23 cellular contexts compared by ENCODE assay signal in the genomic region with DNA sequence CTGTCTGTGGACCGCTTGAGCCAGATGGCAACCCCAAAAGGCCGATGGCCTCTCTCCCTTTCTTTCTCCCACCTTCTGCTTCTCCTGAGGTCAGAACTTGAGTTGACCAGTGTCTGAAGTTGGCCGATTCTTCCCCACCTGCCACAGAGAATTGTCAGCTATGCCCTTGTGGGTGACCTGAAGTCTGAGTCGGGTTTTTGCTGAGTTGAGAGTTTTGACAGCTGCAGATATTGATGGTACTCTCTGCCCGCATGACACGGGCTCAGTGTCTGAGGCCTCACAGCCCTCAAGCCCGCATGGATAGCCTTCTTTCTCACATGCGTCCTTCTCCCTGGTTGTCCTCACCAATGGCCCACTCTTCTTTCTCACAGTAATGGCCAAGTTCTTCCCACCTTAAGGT.
"Had no signal": no experiment of that assay in that cellular context is flagged by ENCODE, and none has a peak within 500 bp of the region (broad histone marks: within the 10 kb centered on the region; RNA-seq: fewer than 3 reads in every experiment).

No MANE protein-coding gene starts in this region.

- H3K9me3 Mint-ChIP-seq: activated naive CD4-positive, alpha-beta T cell treated with anti-CD3 and anti-CD28 coated beads for 36 hours; activated naive CD8-positive, alpha-beta T cell treated with anti-CD3 and anti-CD28 coated beads, Interleukin-2, amount 10 ng/mL, durations not matched to agents 7 days and 5 days; activated T-cell treated with anti-CD3 and anti-CD28 coated beads, Interleukin-2, amount 50 U/mL, for 72 hours; immature natural killer cell; natural killer cell; stimulated activated naive B cell treated with anti-CD40 and anti-IgM and Interleukin-4, amounts not matched to agents 10 μg/mL and 1 μg/mL and 100 μg/mL, for 72 hours; WTC11 had no signal

- H3K27ac ChIP-seq: esophagus muscularis mucosa, hepatocyte, lower lobe of right lung, neutrophil, ovary had no signal

- H3K36me3 ChIP-seq: esophagus muscularis mucosa, lower lobe of right lung, neutrophil, ovary had no signal

- H3K36me3 Mint-ChIP-seq: activated naive CD8-positive, alpha-beta T cell treated with anti-CD3 and anti-CD28 coated beads, Interleukin-2, amount 10 ng/mL, durations not matched to agents 7 days and 5 days; immature natural killer cell; natural killer cell; stimulated activated naive B cell treated with anti-CD40 and anti-IgM and Interleukin-4, amounts not matched to agents 10 μg/mL and 1 μg/mL and 100 μg/mL, for 72 hours; WTC11 had no signal

- H3K27me3 ChIP-seq: esophagus muscularis mucosa, hepatocyte, neutrophil, ovary had no signal

- H3K9me3 ChIP-seq: esophagus muscularis mucosa, lower lobe of right lung, neutrophil, ovary had no signal

- DNase-seq: activated CD4-positive, alpha-beta T cell treated with anti-CD3 and anti-CD28 coated beads for 36 hours; activated CD4-positive, alpha-beta T cell treated with anti-CD3 and anti-CD28 coated beads, Interleukin-2, amount 50 U/mL, for 4 hours; activated effector memory CD4-positive, alpha-beta T cell treated with Interleukin-2 at 50 U/mL for 16 hours; activated naive CD4-positive, alpha-beta T cell treated with anti-CD3 and anti-CD28 coated beads for 36 hours; activated naive CD8-positive, alpha-beta T cell treated with anti-CD3 and anti-CD28 coated beads, Interleukin-2, amount 10 ng/mL, durations not matched to agents 7 days and 5 days; activated T-cell treated with anti-CD3 and anti-CD28 coated beads, Interleukin-2, amount 50 U/mL, for 72 hours; amniotic stem cell; effector memory CD4-positive, alpha-beta T cell; glutamatergic neuron; immature natural killer cell; lower lobe of right lung; natural killer cell; ovary; small intestine; stimulated activated CD4-positive, alpha-beta T cell treated with anti-CD3 and anti-CD28 coated beads, Interleukin-15, amount 100 ng/mL, for 24 hours; stimulated activated CD8-positive, alpha-beta memory T cell treated with anti-CD3 and anti-CD28 coated beads, Interleukin-4, amount 100 ng/mL, for 48 hours; stimulated activated naive B cell treated with anti-CD40 and anti-IgM and Interleukin-4, amounts not matched to agents 10 μg/mL and 1 μg/mL and 100 μg/mL, for 72 hours; T-helper 1 cell; trophoblast cell had no signal

- H3K4me3 Mint-ChIP-seq: activated CD4-positive, alpha-beta T cell treated with anti-CD3 and anti-CD28 coated beads for 36 hours; activated naive CD4-positive, alpha-beta T cell treated with anti-CD3 and anti-CD28 coated beads for 36 hours; activated naive CD8-positive, alpha-beta T cell treated with anti-CD3 and anti-CD28 coated beads, Interleukin-2, amount 10 ng/mL, durations not matched to agents 7 days and 5 days; activated T-cell treated with anti-CD3 and anti-CD28 coated beads, Interleukin-2, amount 50 U/mL, for 72 hours; immature natural killer cell; natural killer cell; stimulated activated naive B cell treated with anti-CD40 and anti-IgM and Interleukin-4, amounts not matched to agents 10 μg/mL and 1 μg/mL and 100 μg/mL, for 72 hours; WTC11 had no signal

- H3K4me1 ChIP-seq: lower lobe of right lung had no signal

- H3K27ac Mint-ChIP-seq: activated CD4-positive, alpha-beta T cell treated with anti-CD3 and anti-CD28 coated beads for 36 hours; activated naive CD4-positive, alpha-beta T cell treated with anti-CD3 and anti-CD28 coated beads for 36 hours; activated naive CD8-positive, alpha-beta T cell treated with anti-CD3 and anti-CD28 coated beads, Interleukin-2, amount 10 ng/mL, durations not matched to agents 7 days and 5 days; activated T-cell treated with anti-CD3 and anti-CD28 coated beads, Interleukin-2, amount 50 U/mL, for 72 hours; immature natural killer cell; natural killer cell; stimulated activated naive B cell treated with anti-CD40 and anti-IgM and Interleukin-4, amounts not matched to agents 10 μg/mL and 1 μg/mL and 100 μg/mL, for 72 hours; WTC11 had no signal

- H3K4me3 ChIP-seq: esophagus muscularis mucosa, hepatocyte, lower lobe of right lung, ovary had no signal

- H3K27me3 Mint-ChIP-seq: activated CD4-positive, alpha-beta T cell treated with anti-CD3 and anti-CD28 coated beads for 36 hours; activated naive CD8-positive, alpha-beta T cell treated with anti-CD3 and anti-CD28 coated beads, Interleukin-2, amount 10 ng/mL, durations not matched to agents 7 days and 5 days had no signal
